ENCODE assay signal across 11 cellular contexts in the genomic region with DNA sequence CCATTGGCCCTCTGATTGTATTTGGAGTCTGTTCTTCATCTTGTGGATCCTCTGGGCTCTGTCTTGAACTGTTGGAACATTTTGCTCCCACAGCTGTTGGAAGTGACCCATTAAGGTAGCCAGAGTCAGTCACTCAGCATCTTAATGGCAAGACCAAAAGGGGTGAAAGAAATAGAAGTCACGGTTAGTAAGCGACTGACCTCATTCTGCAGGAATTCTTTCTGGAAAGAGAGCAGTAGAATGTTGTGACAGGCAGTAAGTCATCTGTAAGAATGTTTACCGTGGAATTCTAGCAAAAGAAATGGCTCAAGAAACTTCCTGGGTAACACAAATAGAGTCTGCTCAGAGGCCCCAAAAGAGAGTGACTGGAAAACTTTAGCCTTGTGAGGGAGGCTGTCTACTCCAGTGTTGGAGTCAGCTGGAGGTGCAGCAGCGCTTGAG. TPM values are rescaled to one million over a fixed set of nuclear protein-coding genes. Genes with fewer than 3 reads are reported as not detected.
A peak's percentile ranks its signal among the peaks of the same experiment; 100 is the strongest.
DNase-seq lines count a peak whose midpoint lies in the region; ATAC-seq and TF ChIP-seq lines count a peak whose summit lies in the region.
"Had no signal": no experiment of that assay in that cellular context is flagged by ENCODE, and none has a peak within 500 bp of the region (broad histone marks: within the 10 kb centered on the region; RNA-seq: fewer than 3 reads in every experiment).

No MANE protein-coding gene starts in this region.

- H3K27ac ChIP-seq in RWPE2 (ENCODE audit: poor library complexity, severe bottlenecking) (peak overlapping the region; percentile 53), prostate gland (peak overlapping the region; percentile 38 to 41), testis (no peak overlapping the region), Karpas-422 (ENCODE audit: low read length) (no peak overlapping the region)

- WGBS in prostate gland, result 38% methylated on average over 4 of the region's 4 CpGs
- 49 to 62% methylated on average over 4 of the region's 4 CpGs for WGBS in testis, 2 donors

- H3K4me2 ChIP-seq in Karpas-422 (ENCODE audit: low read depth, low read length, poor library complexity, severe bottlenecking), result no peak overlapping the region

- H3K9me3 ChIP-seq in RWPE2 (ENCODE audit: severe bottlenecking) (peaks cover 3% of the 10 kb centered on the region), prostate gland (no peaks in the 10 kb centered on the region), testis (no peaks in the 10 kb centered on the region), Karpas-422 (ENCODE audit: low read length) (no peaks in the 10 kb centered on the region)

- H2AFZ ChIP-seq in Karpas-422 (ENCODE audit: low read length), result no peak overlapping the region

- peak; percentile 80 for DNase-seq in Daoy (ENCODE audit: low read depth)
- DNase-seq in RWPE2 (ENCODE audit: low spot score), result no peak
- DNase-seq in fibroblast of the aortic adventitia (ENCODE audit: low read depth), result peak; percentile 93
- peak; percentile 6 for DNase-seq in prostate gland (ENCODE audit: low spot score)
- DNase-seq in testis, result no peak
- DNase-seq in activated CD4-positive, alpha-beta T cell treated with anti-CD3 and anti-CD28 coated beads for 48 hours, result no peak
- no peak for DNase-seq in Karpas-422
- DNase-seq in globus pallidus (ENCODE audit: low spot score), result no peak
- DNase-seq: DMS79, KG1 had no signal

- H3K27me3 ChIP-seq in RWPE2 (ENCODE audit: insufficient read depth, poor library complexity, severe bottlenecking) (no peaks in the 10 kb centered on the region), prostate gland (replicated peaks; ENCODE audit: insufficient read depth) (no peaks in the 10 kb centered on the region), testis (no peaks in the 10 kb centered on the region), Karpas-422 (ENCODE audit: low read length) (no peaks in the 10 kb centered on the region)

- H3K4me1 ChIP-seq in RWPE2 (ENCODE audit: insufficient read depth, poor library complexity, severe bottlenecking), result peaks cover 16% of the 10 kb centered on the region
- H3K4me1 ChIP-seq in prostate gland (replicated peaks), result no peaks in the 10 kb centered on the region
- no peaks in the 10 kb centered on the region for H3K4me1 ChIP-seq in testis
- H3K4me1 ChIP-seq in Karpas-422 (ENCODE audit: low read length), result no peaks in the 10 kb centered on the region

- intact Hi-C loops in prostate gland (cut with DNase I), result loop anchor here (2.0 kb wide), 1 partner anchor 78 kb away; no protein-coding TSS in a partner anchor
- intact Hi-C loops in testis (cut with DNase I; ENCODE audit: low total_unique reads), result no loop called here

- H3K79me2 ChIP-seq in Karpas-422 (ENCODE audit: low read length), result no peaks in the 10 kb centered on the region

- no peaks in the 10 kb centered on the region for H3K36me3 ChIP-seq in RWPE2 (ENCODE audit: low read depth)
- no peaks in the 10 kb centered on the region for H3K36me3 ChIP-seq in prostate gland
- H3K36me3 ChIP-seq in testis (ENCODE audit: low read depth, missing control alignments), result no peaks in the 10 kb centered on the region
- no peaks in the 10 kb centered on the region for H3K36me3 ChIP-seq in Karpas-422 (ENCODE audit: insufficient read depth, low read length)

- no peak overlapping the region for H3K9ac ChIP-seq in Karpas-422 (ENCODE audit: low read length)

- H3K4me3 ChIP-seq in RWPE2 (ENCODE audit: severe bottlenecking), result no peak overlapping the region
- no peak overlapping the region for H3K4me3 ChIP-seq in fibroblast of the aortic adventitia (ENCODE audit: low read depth, low read length)
- H3K4me3 ChIP-seq in prostate gland, result no peak overlapping the region
- no peak overlapping the region for H3K4me3 ChIP-seq in testis
- no peak overlapping the region for H3K4me3 ChIP-seq in Karpas-422 (ENCODE audit: low read length)

- TF ChIP-seq CTCF in RWPE2 (IDR thresholded peaks at IDR 0.05; ENCODE audit: poor library complexity, severe bottlenecking) (no peak), fibroblast of the aortic adventitia (IDR thresholded peaks at IDR 0.05; ENCODE audit: insufficient read depth, low read length) (no peak), prostate gland (IDR thresholded peaks at IDR 0.05) (no peak), testis (IDR thresholded peaks at IDR 0.05) (no peak)

- H4K20me1 ChIP-seq in Karpas-422 (ENCODE audit: insufficient read depth, low read depth, low read length), result no peaks in the 10 kb centered on the region

- peak; percentile 93 for ATAC-seq in RWPE2 (ENCODE audit: low read depth)
- ATAC-seq: WTC11 had no signal

- no peaks in the 10 kb centered on the region for H3K9me2 ChIP-seq in Karpas-422 (replicated peaks; ENCODE audit: insufficient read depth, low read length)

- TF ChIP-seq POLR2A in prostate gland (IDR thresholded peaks at IDR 0.05) (no peak), testis (IDR thresholded peaks at IDR 0.05) (no peak)

RNA-seq across cellular contexts. Expression of a gene that starts 28.6 kb away (rescaled TPM):
- 133 and 159 TPM in 2 replicates for total RNA-seq in Daoy (2014; rRNA removed; shearing (Covaris generic))
- total RNA-seq in fibroblast of the aortic adventitia (ENCODE audit: low replicate concordance) (8.3 and 49.7 TPM in 2 replicates), prostate gland (10 to 100 TPM; 35.4 to 92.5 TPM), testis (1 to 10 TPM; 3.3 to 3.5 TPM)
- 44.0 TPM for polyA plus RNA-seq in testis (ENCODE audit: insufficient read depth, low read depth, low replicate concordance)
- 0.36 and 0.60 TPM in 2 replicates for total RNA-seq in Karpas-422 (2014; rRNA removed; shearing (Covaris generic); ENCODE audit: low replicate concordance)

Comparison
In these comparisons a context has a peak if more than half of its experiments do, and no peak if none do; other contexts are left out.
1. DNase-seq: peak in Daoy (single experiment), fibroblast of the aortic adventitia (single experiment) and prostate gland (single experiment); none in RWPE2 (single experiment), testis (single experiment), activated CD4-positive, alpha-beta T cell treated with anti-CD3 and anti-CD28 coated beads for 48 hours (single experiment), Karpas-422 (single experiment) and globus pallidus (single experiment).
2. H3K27ac ChIP-seq: peak in RWPE2 (single experiment) and prostate gland (2 of 2); none in testis (0 of 2) and Karpas-422 (single experiment).